In the genomic region with DNA sequence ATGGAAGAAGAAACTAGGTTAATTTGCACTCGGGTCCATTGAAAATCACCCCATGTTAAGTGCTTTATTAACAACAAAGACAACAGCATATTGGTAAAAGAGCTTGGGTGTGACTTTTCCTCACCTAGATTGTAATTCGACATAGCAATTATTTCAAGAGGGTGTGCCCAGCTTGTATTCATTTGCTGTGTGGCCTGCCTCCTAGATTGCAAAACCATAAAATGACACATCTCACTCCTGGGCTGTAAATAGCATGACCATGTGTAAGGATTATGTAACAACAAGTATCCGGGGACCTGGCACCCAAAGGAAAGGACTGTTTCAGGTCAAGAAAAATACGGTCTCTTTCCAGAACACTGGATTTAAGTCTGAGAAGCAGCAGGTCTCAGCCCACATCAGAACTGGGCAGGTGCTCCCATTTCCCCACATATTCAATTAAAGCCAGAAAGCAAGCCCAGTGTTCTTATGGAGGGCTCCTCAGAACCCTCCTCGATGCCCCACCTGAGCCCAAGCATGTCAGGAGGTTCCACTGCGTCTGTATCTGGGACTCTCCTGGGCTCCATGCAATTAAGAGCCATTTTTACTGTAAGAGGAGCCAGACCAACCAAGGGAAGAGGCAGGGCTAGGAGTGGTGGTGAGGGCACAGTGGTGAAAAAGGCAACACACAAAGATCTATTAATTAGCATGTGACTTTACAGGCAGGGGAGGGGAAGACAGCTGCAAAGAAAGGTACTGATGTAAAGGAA, we compare ENCODE assay signal across 10 cellular contexts. TPM values are rescaled to one million over a fixed set of nuclear protein-coding genes. Genes with fewer than 3 reads are reported as not detected.
DNase-seq lines count a peak whose midpoint lies in the region; ATAC-seq, FAIRE-seq and TF ChIP-seq lines count a peak whose summit lies in the region.
"Had no signal": no experiment of that assay in that cellular context is flagged by ENCODE, and none has a peak within 500 bp of the region (broad histone marks: within the 10 kb centered on the region; RNA-seq: fewer than 3 reads in every experiment).

No MANE protein-coding gene starts in this region.

- no CpG with 5 or more reads among the region's 6 CpGs for WGBS in trophoblast cell (ENCODE audit: extremely low coverage, insufficient coverage, insufficient read length)

- no peak overlapping the region for H4K12ac ChIP-seq in trophoblast cell (ENCODE audit: low read depth, low read length)

- no peak for ATAC-seq in HG02885 (IDR thresholded peaks at IDR 0.05; ENCODE audit: poor library complexity, unreplicated experiment)
- ATAC-seq in HG02642 (IDR thresholded peaks at IDR 0.05; ENCODE audit: poor library complexity, unreplicated experiment), result no peak

- peak; percentile 18 for FAIRE-seq in endothelial cell of umbilical vein (lab: Jason Lieb, UNC)
- FAIRE-seq: colon had no signal

- TF ChIP-seq POLR2A in endothelial cell of umbilical vein (IDR thresholded peaks at IDR 0.05; ENCODE audit: low read depth, low read length), result no peak

- H2AFZ ChIP-seq in endothelial cell of umbilical vein (ENCODE audit: low read depth, low read length) (no peak overlapping the region), trophoblast cell (ENCODE audit: insufficient read depth, low read length, poor library complexity) (no peak overlapping the region)

- no peak overlapping the region for H3K14ac ChIP-seq in trophoblast cell (ENCODE audit: low read length)

- H2BK12ac ChIP-seq in trophoblast cell (ENCODE audit: low read length), result no peak overlapping the region

- H3K23ac ChIP-seq in trophoblast cell (ENCODE audit: low read length), result no peak overlapping the region

- H3K4me1 ChIP-seq in endothelial cell of umbilical vein (ENCODE audit: control insufficient read depth, extremely low read depth, insufficient read depth, low read length) (no peaks in the 10 kb centered on the region), trophoblast cell (ENCODE audit: control insufficient read depth in 1 of 2, insufficient read depth in 2 of 2, low read length in 2 of 2) (peaks cover 12% of the 10 kb centered on the region in 2 experiments)

- POLR2A ChIA-PET in endothelial cell of umbilical vein (lab: Charles Lee), result no interaction called here

- H4K8ac ChIP-seq in trophoblast cell (ENCODE audit: low read depth, low read length), result no peak overlapping the region

- H2BK5ac ChIP-seq in trophoblast cell (ENCODE audit: low read depth, low read length, poor library complexity), result no peak overlapping the region

- H2BK120ac ChIP-seq in trophoblast cell (ENCODE audit: insufficient read depth, low read length, poor library complexity), result no peak overlapping the region

- H3K79me2 ChIP-seq in endothelial cell of umbilical vein (ENCODE audit: control insufficient read depth, insufficient read depth, low read length) (no peaks in the 10 kb centered on the region), trophoblast cell (ENCODE audit: control insufficient read depth, insufficient read depth, low read length, poor library complexity) (peaks cover 2% of the 10 kb centered on the region)

- no peaks in the 10 kb centered on the region for H3K36me3 ChIP-seq in endothelial cell of umbilical vein (ENCODE audit: control insufficient read depth in 2 of 2, extremely low read depth in 1 of 2, insufficient read depth in 2 of 2, low read length in 2 of 2)
- H3K36me3 ChIP-seq in trophoblast cell (ENCODE audit: control insufficient read depth in 1 of 2, insufficient read depth in 2 of 2, low read length in 2 of 2), result no peaks in the 10 kb centered on the region

- H3K27me3 ChIP-seq in endothelial cell of umbilical vein (ENCODE audit: control insufficient read depth in 2 of 2, insufficient read depth in 2 of 2, low read length in 2 of 2) (peaks cover 0 to 2% of the 10 kb centered on the region in 2 experiments), trophoblast cell (ENCODE audit: insufficient read depth, low read length) (no peaks in the 10 kb centered on the region)

- no TSS peak for BruUV-seq in endothelial cell of umbilical vein (replicated peaks; lab: Mats Ljungman, UMichigan)

- H3K4me2 ChIP-seq in endothelial cell of umbilical vein (ENCODE audit: insufficient read depth, low read length) (no peak overlapping the region), trophoblast cell (ENCODE audit: low read length) (no peak overlapping the region)

- H3K27ac ChIP-seq in endothelial cell of umbilical vein (ENCODE audit: insufficient read depth, low read depth, low read length), result no peak overlapping the region
- H3K27ac ChIP-seq in trophoblast cell (ENCODE audit: low read depth, low read length), result no peak overlapping the region

- H3K18ac ChIP-seq in trophoblast cell (ENCODE audit: low read length), result no peak overlapping the region

- H3K4ac ChIP-seq in trophoblast cell (ENCODE audit: low read depth, low read length), result no peak overlapping the region

- no peaks in the 10 kb centered on the region for H3K9me1 ChIP-seq in endothelial cell of umbilical vein (replicated peaks; ENCODE audit: control insufficient read depth, extremely low read depth, insufficient read depth, low read length)

- intact Hi-C loops in endothelial cell of umbilical vein (cut with micrococcal nuclease), result no loop called here

- H3K9me3 ChIP-seq in endothelial cell of umbilical vein (replicated peaks; ENCODE audit: control insufficient read depth, insufficient read depth, low read length), result no peaks in the 10 kb centered on the region
- no peaks in the 10 kb centered on the region for H3K9me3 ChIP-seq in trophoblast cell (ENCODE audit: insufficient read depth, low read depth, low read length)

- no peak overlapping the region for H4K91ac ChIP-seq in trophoblast cell (ENCODE audit: low read depth, low read length)

- H3K4me3 ChIP-seq in endothelial cell of umbilical vein (replicated peaks in 1 of 3; ENCODE audit: insufficient read depth in 1 of 3, low read depth in 1 of 3, low read length in 3 of 3) (no peak overlapping the region), trophoblast cell (ENCODE audit: low read depth, low read length) (no peak overlapping the region)

- CTCF ChIA-PET in endothelial cell of umbilical vein (lab: Charles Lee), result interaction anchor here (1.1 kb wide), 1 partner anchor 49 kb away, joined by 3 read pairs; no protein-coding TSS in a partner anchor

- dilution Hi-C loops in endothelial cell of umbilical vein (cut with MboI; ENCODE audit: extremely low pct_ligation_motif_present, low sequenced_read_pairs), result no loop called here

- TF ChIP-seq CTCF in endothelial cell of umbilical vein (IDR thresholded peaks at IDR 0.05; ENCODE audit: extremely low read depth in 1 of 2, insufficient read depth in 1 of 2, low read depth in 1 of 2, low read length in 2 of 2), result no peak

- peak; percentile 44 for DNase-seq in EH (ENCODE audit: low read depth)
- DNase-seq in NCI-H1436 treated with DMSO at 0.1 percent for 48 hours (lab: John Stamatoyannopoulos, UW), result peak; percentile 49
- DNase-seq in endothelial cell of umbilical vein (ENCODE audit: low read depth, low spot score), result no peak
- peak; percentile 14 to 55 for DNase-seq in trophoblast cell
- DNase-seq in GM19240 (ENCODE audit: insufficient read length, low spot score), result no peak
- no peak for DNase-seq in SHP77 treated with DMSO at 0.1 percent for 48 hours (lab: John Stamatoyannopoulos, UW)
- DNase-seq: NCI-H82 had no signal

- H3K79me1 ChIP-seq in trophoblast cell (ENCODE audit: low read length), result peaks cover 2% of the 10 kb centered on the region

- H4K20me1 ChIP-seq in endothelial cell of umbilical vein (replicated peaks; ENCODE audit: control insufficient read depth, extremely low read depth, insufficient read depth, low read length), result no peaks in the 10 kb centered on the region

- H2AK5ac ChIP-seq in trophoblast cell (ENCODE audit: low read length), result no peak overlapping the region

- H3K9ac ChIP-seq in endothelial cell of umbilical vein (replicated peaks; ENCODE audit: extremely low read depth, insufficient read depth, low read length), result no peak overlapping the region
- H3K9ac ChIP-seq in trophoblast cell (ENCODE audit: low read length), result no peak overlapping the region

TF ChIP-seq in endothelial cell of umbilical vein, 7 proteins besides CTCF, POLR2A, EP300 and RAD21:
- TF ChIP-seq POLR2AphosphoS5 (IDR thresholded peaks at IDR 0.05; ENCODE audit: insufficient read depth, low read depth, low read length) (no peak), MAX (IDR thresholded peaks at IDR 0.05; ENCODE audit: insufficient read depth, insufficient read length) (no peak), EZH2 (IDR thresholded peaks at IDR 0.05; ENCODE audit: borderline replicate concordance, low read depth, low read length, severe bottlenecking) (no peak), MYC (IDR thresholded peaks at IDR 0.05; ENCODE audit: low read depth, low read length) (no peak), GATA2 (IDR thresholded peaks at IDR 0.05; ENCODE audit: insufficient read depth, insufficient read length, low read depth, low read length) (no peak), FOS (IDR thresholded peaks at IDR 0.05; ENCODE audit: borderline replicate concordance, insufficient read depth, low read length) (no peak), JUN (IDR thresholded peaks at IDR 0.05; ENCODE audit: borderline replicate concordance, insufficient read depth, insufficient read length, low read depth) (no peak)

RNA-seq across cellular contexts. Expression of gene MREG, which starts 39.2 kb away (rescaled TPM):
- total RNA-seq in endothelial cell of umbilical vein, result 3.1 and 3.9 TPM in 2 replicates
- polyA plus RNA-seq in endothelial cell of umbilical vein, result 0.37 and 0.41 TPM in 2 replicates
- 0.53 and 0.72 TPM in 2 replicates for polyA plus RNA-seq in endothelial cell of umbilical vein (2011; cell fraction: cytosol; rRNA removed)
- 1.0 and 1.1 TPM in 2 replicates for polyA plus RNA-seq in endothelial cell of umbilical vein (2011; cell fraction: nucleus; rRNA removed)
- polyA plus RNA-seq in endothelial cell of umbilical vein (2012), result 2.5 and 4.1 TPM in 2 replicates
- 0.58 and 1.6 TPM in 2 replicates for polyA minus RNA-seq in endothelial cell of umbilical vein
- polyA minus RNA-seq in endothelial cell of umbilical vein (2011; cell fraction: cytosol; rRNA and poly(A)+ RNA removed), result 3.2 TPM
- 0.43 and 0.53 TPM in 2 replicates for polyA minus RNA-seq in endothelial cell of umbilical vein (2011; cell fraction: nucleus; rRNA and poly(A)+ RNA removed)
- 33.7 and 34.3 TPM in 2 replicates for polyA plus RNA-seq in trophoblast cell (2013)

Comparison
In these comparisons a context has a peak if more than half of its experiments do, and no peak if none do; other contexts are left out.
1. DNase-seq: peak in EH (single experiment), NCI-H1436 treated with DMSO at 0.1 percent for 48 hours (single experiment) and trophoblast cell (2 of 2); none in endothelial cell of umbilical vein (single experiment), GM19240 (single experiment) and SHP77 treated with DMSO at 0.1 percent for 48 hours (single experiment).